In genomic region chr18:14447715-14448114, GRCh38 we compare ENCODE assay signal across 8 cellular contexts.
A peak's percentile ranks its signal among the peaks of the same experiment; 100 is the strongest.
DNase-seq lines count a peak whose midpoint lies in the region; ATAC-seq and TF ChIP-seq lines count a peak whose summit lies in the region.
"Not testable (repeated sequence)": the region's sequence is repeated elsewhere in the genome, so short reads cannot be mapped to it uniquely, and the experiment has no call there.

No MANE protein-coding gene starts in this region.

- not testable (repeated sequence) for H3K27me3 Mint-ChIP-seq in CD4-positive, alpha-beta T cell; glutamatergic neuron (ENCODE audit: unreplicated experiment)
- H3K27me3 Mint-ChIP-seq in activated CD4-positive, alpha-beta T cell treated with anti-CD3 and anti-CD28 coated beads, Interleukin-2, amount 10 ng/mL, durations not matched to agents 24 days and 14 days, result peaks cover 15% of the 10 kb centered on the region

- not testable (repeated sequence) for H3K9me3 Mint-ChIP-seq in CD4-positive, alpha-beta T cell; activated CD4-positive, alpha-beta T cell treated with anti-CD3 and anti-CD28 coated beads, Interleukin-2, amount 10 ng/mL, durations not matched to agents 24 days and 14 days; glutamatergic neuron (ENCODE audit: unreplicated experiment)

- CTCF ChIA-PET in CD4-positive, alpha-beta T cell (lab: Charles Lee), result not testable (repeated sequence)

- H3K27ac Mint-ChIP-seq in CD4-positive, alpha-beta T cell; activated CD4-positive, alpha-beta T cell treated with anti-CD3 and anti-CD28 coated beads, Interleukin-2, amount 10 ng/mL, durations not matched to agents 24 days and 14 days: not testable (repeated sequence)
- peak overlapping the region; percentile 64 for H3K27ac Mint-ChIP-seq in glutamatergic neuron (ENCODE audit: unreplicated experiment)

- intact Hi-C loops in CD4-positive, alpha-beta T cell (cut with DNase I, micrococcal nuclease); activated CD4-positive, alpha-beta T cell treated with anti-CD3 and anti-CD28 coated beads, Interleukin-2, amount 10 ng/mL, durations not matched to agents 24 days and 14 days (cut with micrococcal nuclease): not testable (repeated sequence)

- H3K9me3 ChIP-seq in CD4-positive, alpha-beta T cell (ENCODE audit: control insufficient read depth, low read length), result not testable (repeated sequence)

- H3K36me3 Mint-ChIP-seq in CD4-positive, alpha-beta T cell (ENCODE audit: low read depth); activated CD4-positive, alpha-beta T cell treated with anti-CD3 and anti-CD28 coated beads, Interleukin-2, amount 10 ng/mL, durations not matched to agents 24 days and 14 days (ENCODE audit: low read depth); glutamatergic neuron (ENCODE audit: unreplicated experiment): not testable (repeated sequence)

- not testable (repeated sequence) for TF ChIP-seq CTCF in CD4-positive, alpha-beta T cell (IDR thresholded peaks at IDR 0.05); GM12865 (IDR thresholded peaks at IDR 0.05; ENCODE audit: insufficient read depth, low read depth, low read length, missing control alignments); LNCaP clone FGC (IDR thresholded peaks at IDR 0.05; ENCODE audit: control insufficient read depth, extremely low read depth, insufficient read depth); glutamatergic neuron (IDR thresholded peaks at IDR 0.05; ENCODE audit: partially characterized antibody, unreplicated experiment)

- ATAC-seq in CD4-positive, alpha-beta T cell (ENCODE audit: poor library complexity), result not testable (repeated sequence)

- POLR2A ChIA-PET in CD4-positive, alpha-beta T cell (lab: Charles Lee), result not testable (repeated sequence)

- H3K4me3 Mint-ChIP-seq in CD4-positive, alpha-beta T cell, result peak overlapping the region; percentile 31
- not testable (repeated sequence) for H3K4me3 Mint-ChIP-seq in activated CD4-positive, alpha-beta T cell treated with anti-CD3 and anti-CD28 coated beads, Interleukin-2, amount 10 ng/mL, durations not matched to agents 24 days and 14 days; glutamatergic neuron (ENCODE audit: unreplicated experiment)

- DNase-seq in CD4-positive, alpha-beta T cell; LNCaP clone FGC (ENCODE audit: low read depth): not testable (repeated sequence)
- peak; percentile 12 for DNase-seq in GM12865 (ENCODE audit: low read depth)
- peak; percentile 79 to 91 for DNase-seq in NCI-H524 (lab: John Stamatoyannopoulos, UW)
- DNase-seq in NCI-H524 treated with DMSO at 0.1 percent for 48 hours (lab: John Stamatoyannopoulos, UW), result peak; percentile 75
- DNase-seq in activated CD4-positive, alpha-beta T cell treated with anti-CD3 and anti-CD28 coated beads, Interleukin-2, amount 10 ng/mL, durations not matched to agents 24 days and 14 days, result peak; percentile 50
- DNase-seq in glutamatergic neuron, result peak; percentile 23
- DNase-seq in myocyte (ENCODE audit: low read depth), result peak; percentile 34

- not testable (repeated sequence) for H3K27ac ChIP-seq in CD4-positive, alpha-beta T cell (ENCODE audit: low read depth, low read length)

- not testable (repeated sequence) for H3K4me3 ChIP-seq in GM12865 (ENCODE audit: low read depth, low read length)
- 0 out of 2 replicates have a peak overlapping the region, but pooled peaks have one; percentile 18 for H3K4me3 ChIP-seq in LNCaP clone FGC (ENCODE audit: low read depth, low read length)

- H3K27me3 ChIP-seq in CD4-positive, alpha-beta T cell (ENCODE audit: control insufficient read depth, insufficient read depth, low read length), result not testable (repeated sequence)

- not testable (repeated sequence) for H3K4me1 Mint-ChIP-seq in CD4-positive, alpha-beta T cell (ENCODE audit: low read depth); activated CD4-positive, alpha-beta T cell treated with anti-CD3 and anti-CD28 coated beads, Interleukin-2, amount 10 ng/mL, durations not matched to agents 24 days and 14 days; glutamatergic neuron (ENCODE audit: low read depth, unreplicated experiment)
